Comparison of ENCODE assay signal across 9 cellular contexts in the genomic region with DNA sequence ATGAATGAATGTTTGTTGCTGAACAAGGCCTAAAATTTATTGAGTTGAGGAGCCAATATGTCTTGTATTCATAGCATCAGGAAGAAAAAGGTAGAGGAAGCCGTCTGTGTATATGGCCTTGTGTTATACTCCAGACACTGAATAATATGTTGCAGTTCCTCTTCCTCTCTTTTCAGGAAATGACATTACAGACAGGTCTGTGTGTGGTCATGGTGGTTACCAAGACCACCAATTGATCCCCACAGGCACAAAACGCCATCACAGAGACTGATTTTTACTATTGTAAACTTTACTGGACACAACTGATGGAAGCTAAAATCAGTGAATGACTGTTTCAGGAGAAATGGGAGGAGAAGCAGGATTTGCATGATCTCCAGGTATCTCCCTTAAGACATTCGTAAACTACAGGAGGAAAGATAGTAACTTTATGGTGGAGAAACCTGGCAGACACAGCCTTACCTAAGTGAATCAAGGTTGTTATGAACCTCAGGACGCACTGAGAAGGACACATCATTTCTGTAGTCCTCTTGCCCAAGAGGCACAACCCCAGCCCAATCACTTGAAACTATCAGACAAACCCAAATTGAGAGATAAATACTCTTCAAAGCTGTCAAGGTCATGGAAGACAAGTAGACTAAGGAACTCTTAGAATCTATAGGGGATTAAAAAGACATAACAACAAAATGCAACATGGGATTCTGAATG.
DNase-seq lines count a peak whose midpoint lies in the region; ATAC-seq and TF ChIP-seq lines count a peak whose summit lies in the region.
"Had no signal": no experiment of that assay in that cellular context is flagged by ENCODE, and none has a peak within 500 bp of the region (broad histone marks: within the 10 kb centered on the region; RNA-seq: fewer than 3 reads in every experiment).

No MANE protein-coding gene starts in this region.

- H3K4me1 Mint-ChIP-seq in IgD-negative memory B cell: peaks cover 18 to 28% (median 27%) of the 10 kb centered on the region in 3 donors
- peaks cover 50% of the 10 kb centered on the region for H3K4me1 Mint-ChIP-seq in activated naive CD8-positive, alpha-beta T cell treated with anti-CD3 and anti-CD28 coated beads, Interleukin-2, amount 50 U/mL, for 24 hours

- H3K9me3 Mint-ChIP-seq in IgD-negative memory B cell: peaks cover 2 to 24% (median 10%) of the 10 kb centered on the region in 3 donors
- peaks cover 34% of the 10 kb centered on the region for H3K9me3 Mint-ChIP-seq in activated naive CD8-positive, alpha-beta T cell treated with anti-CD3 and anti-CD28 coated beads, Interleukin-2, amount 50 U/mL, for 24 hours

- CTCF ChIA-PET in HEK293T (lab: Yijun Ruan, JAX): no interaction called here

- H3K27me3 Mint-ChIP-seq in IgD-negative memory B cell: no peaks in the 10 kb centered on the region
- no peaks in the 10 kb centered on the region for H3K27me3 Mint-ChIP-seq in activated naive CD8-positive, alpha-beta T cell treated with anti-CD3 and anti-CD28 coated beads, Interleukin-2, amount 50 U/mL, for 24 hours
- H3K27me3 Mint-ChIP-seq: brain had no signal

- POLR2A ChIA-PET in HEK293T (lab: Yijun Ruan, JAX): no interaction called here

- peaks cover 27% of the 10 kb centered on the region for H3K36me3 Mint-ChIP-seq in IgD-negative memory B cell
- peaks cover 45% of the 10 kb centered on the region for H3K36me3 Mint-ChIP-seq in activated naive CD8-positive, alpha-beta T cell treated with anti-CD3 and anti-CD28 coated beads, Interleukin-2, amount 50 U/mL, for 24 hours (ENCODE audit: low read depth)

- peak; percentile 84 for ATAC-seq in GM18502 (IDR thresholded peaks at IDR 0.05; ENCODE audit: poor library complexity, unreplicated experiment)
- peak; percentile 70 for ATAC-seq in GM21528 (IDR thresholded peaks at IDR 0.05; ENCODE audit: low FRiP score, unreplicated experiment)
- peak; percentile 25 for ATAC-seq in activated naive CD8-positive, alpha-beta T cell treated with anti-CD3 and anti-CD28 coated beads, Interleukin-2, amount 50 U/mL, for 24 hours
- no peak for ATAC-seq in HG02798 (IDR thresholded peaks at IDR 0.05; ENCODE audit: poor library complexity, unreplicated experiment)
- no peak for ATAC-seq in GM21360 (IDR thresholded peaks at IDR 0.05; ENCODE audit: unreplicated experiment)

- DNase-seq in activated naive CD8-positive, alpha-beta T cell treated with anti-CD3 and anti-CD28 coated beads, Interleukin-2, amount 50 U/mL, for 24 hours: no peak
- DNase-seq in activated CD4-positive, alpha-beta T cell treated with anti-CD3 and anti-CD28 coated beads, Interleukin-2, amount 50 U/mL, for 1 hour: no peak
- no peak for DNase-seq in HEK293T (ENCODE audit: extremely low spot score)

- peak overlapping the region; percentile 74 to 87 (median 86) for H3K27ac Mint-ChIP-seq in IgD-negative memory B cell
- H3K27ac Mint-ChIP-seq in activated naive CD8-positive, alpha-beta T cell treated with anti-CD3 and anti-CD28 coated beads, Interleukin-2, amount 50 U/mL, for 24 hours: peak overlapping the region; percentile 3
- H3K27ac Mint-ChIP-seq: brain had no signal

- H3K4me3 Mint-ChIP-seq in IgD-negative memory B cell: peak overlapping the region in 3 of 4 donors; percentile 4 to 59 (median 47)
- no peak overlapping the region for H3K4me3 Mint-ChIP-seq in activated naive CD8-positive, alpha-beta T cell treated with anti-CD3 and anti-CD28 coated beads, Interleukin-2, amount 50 U/mL, for 24 hours
- H3K4me3 Mint-ChIP-seq: brain had no signal

TF ChIP-seq in HEK293T, 16 proteins besides CTCF, POLR2A, EP300 and RAD21:
- no peak for TF ChIP-seq LEF1 (IDR thresholded peaks at IDR 0.05; ENCODE audit: borderline replicate concordance)
- TF ChIP-seq BHLHE40 (IDR thresholded peaks at IDR 0.05; ENCODE audit: borderline replicate concordance): no peak
- TF ChIP-seq CTBP1 (IDR thresholded peaks at IDR 0.05; ENCODE audit: borderline replicate concordance): no peak
- TF ChIP-seq FOXA1 (IDR thresholded peaks at IDR 0.05): no peak
- TF ChIP-seq TARDBP (IDR thresholded peaks at IDR 0.05): no peak
- TF ChIP-seq HDGF (IDR thresholded peaks at IDR 0.05; ENCODE audit: borderline replicate concordance): no peak
TF ChIP-seq in HEK293T: peak in this region for 0.

Comparison
In these comparisons a context has a peak if more than half of its experiments do, and no peak if none do; other contexts are left out.
1. ATAC-seq: peak in GM18502 (single experiment), GM21528 (single experiment) and activated naive CD8-positive, alpha-beta T cell treated with anti-CD3 and anti-CD28 coated beads, Interleukin-2, amount 50 U/mL, for 24 hours (single experiment); none in HG02798 (single experiment) and GM21360 (single experiment).